ENCODE assay signal across 9 cellular contexts in genomic region chr1:47432071-47433036, GRCh38. TPM values are rescaled to one million over a fixed set of nuclear protein-coding genes. Genes with fewer than 3 reads are reported as not detected.
DNase-seq lines count a peak whose midpoint lies in the region; ATAC-seq and TF ChIP-seq lines count a peak whose summit lies in the region.
"Had no signal": no experiment of that assay in that cellular context is flagged by ENCODE, and none has a peak within 500 bp of the region (broad histone marks: within the 10 kb centered on the region; RNA-seq: fewer than 3 reads in every experiment).

No MANE protein-coding gene starts in this region.

- CTCF ChIA-PET in T-cell (lab: Charles Lee), result interaction anchor here in 1 of 2 donors (1.3 kb wide), 1 partner anchor 294 kb away, joined by 13 read pairs; no protein-coding TSS in a partner anchor
- CTCF ChIA-PET in PC-9 (lab: Charles Lee), result interaction anchor here (0.7 to 1.2 kb wide), 2 partner anchors 32 to 242 kb away, joined by 3 read pairs; partner anchors contain the start of gene PDZK1IP1

- peaks cover 25% of the 10 kb centered on the region; the same call in 1 of the 2 replicates for H3K4me1 ChIP-seq in HUES48 (ENCODE audit: control insufficient read depth, insufficient read depth, low read length)
- H3K4me1 ChIP-seq in rectal smooth muscle tissue (ENCODE audit: control insufficient read depth, insufficient read depth, low read length), result no peaks in the 10 kb centered on the region
- H3K4me1 ChIP-seq in PC-9 (replicated peaks; ENCODE audit: insufficient read depth), result 0 out of 2 replicates have a peak, but pooled peaks cover 6% of the 10 kb centered on the region

- intact Hi-C loops in PC-9 (cut with micrococcal nuclease; ENCODE audit: unreplicated experiment), result no loop called here

- peaks cover 100% of the 10 kb centered on the region for H3K27me3 ChIP-seq in HUES48 (ENCODE audit: control insufficient read depth, insufficient read depth, low read length)
- peaks cover 30% of the 10 kb centered on the region for H3K27me3 ChIP-seq in rectal smooth muscle tissue (ENCODE audit: control insufficient read depth, insufficient read depth, low read length)
- H3K27me3 ChIP-seq in PC-9 (ENCODE audit: insufficient read depth, low read depth), result no peaks in the 10 kb centered on the region

- peaks cover 37 to 41% (median 37%) of the 10 kb centered on the region in 3 donors for H3K4me1 Mint-ChIP-seq in T-cell

- H3K36me3 Mint-ChIP-seq in T-cell, result peaks cover 5% of the 10 kb centered on the region

- no peak overlapping the region for H2AFZ ChIP-seq in PC-9

- H3K4me2 ChIP-seq in PC-9, result no peak overlapping the region

- POLR2A ChIA-PET in T-cell (lab: Charles Lee), result no interaction called here
- POLR2A ChIA-PET in PC-9 (lab: Charles Lee; ENCODE audit: unreplicated experiment), result no interaction called here

- H3K27me3 Mint-ChIP-seq in T-cell, result peaks cover 26 to 30% of the 10 kb centered on the region in 2 donors

- no peak overlapping the region for H3K27ac Mint-ChIP-seq in T-cell

- no peaks in the 10 kb centered on the region for H3K9me2 ChIP-seq in PC-9 (ENCODE audit: insufficient read depth)

- H4K20me1 ChIP-seq in PC-9 (ENCODE audit: insufficient read depth), result no peaks in the 10 kb centered on the region

- H3K36me3 ChIP-seq in HUES48 (ENCODE audit: control insufficient read depth, insufficient read depth, low read length), result no peaks in the 10 kb centered on the region
- H3K36me3 ChIP-seq in rectal smooth muscle tissue (ENCODE audit: control insufficient read depth, insufficient read depth, low read length), result no peaks in the 10 kb centered on the region
- no peaks in the 10 kb centered on the region for H3K36me3 ChIP-seq in PC-9 (ENCODE audit: low read depth)

- peaks cover 8% of the 10 kb centered on the region for H3K79me2 ChIP-seq in PC-9 (ENCODE audit: low read depth)

- H3K9ac ChIP-seq in HUES48 (ENCODE audit: low read depth, low read length) (no peak overlapping the region), rectal smooth muscle tissue (ENCODE audit: low read length) (no peak overlapping the region)

- no peak overlapping the region for H3K27ac ChIP-seq in HUES48 (ENCODE audit: low read depth, low read length)
- H3K27ac ChIP-seq in rectal smooth muscle tissue (ENCODE audit: low read depth, low read length), result no peak overlapping the region
- no peak overlapping the region for H3K27ac ChIP-seq in PC-9

- peak overlapping the region; percentile 45 to 80 (median 47) for H3K4me3 Mint-ChIP-seq in T-cell

- peaks cover 3% of the 10 kb centered on the region; the same call in 1 of the 2 replicates for H3F3A ChIP-seq in PC-9 (ENCODE audit: insufficient read depth, low read depth)

- H3K9me3 ChIP-seq in HUES48 (ENCODE audit: control insufficient read depth, insufficient read depth, low read length) (no peaks in the 10 kb centered on the region), PC-9 (ENCODE audit: insufficient read depth, low read depth) (no peaks in the 10 kb centered on the region)

- H3K9me3 Mint-ChIP-seq in T-cell, result no peaks in the 10 kb centered on the region

- TF ChIP-seq CTCF in GM12875 (IDR thresholded peaks at IDR 0.05; ENCODE audit: borderline replicate concordance, insufficient read depth, low read depth, low read length), result peak; percentile 68
- peak; percentile 80 for TF ChIP-seq CTCF in astrocyte of the cerebellum (IDR thresholded peaks at IDR 0.05; ENCODE audit: low read depth, low read length, missing control alignments)
- no peak for TF ChIP-seq CTCF in PC-9 (conservative IDR thresholded peaks at IDR 0.05)

- in situ Hi-C loops in astrocyte of the cerebellum (cut with HindIII; ENCODE audit: low sequenced_read_pairs), result no loop called here

- no TSS peak for BruUV-seq in PC-9 (replicated peaks; lab: Mats Ljungman, UMichigan)

- H3K4me3 ChIP-seq in GM12875 (ENCODE audit: low read depth, low read length) (no peak overlapping the region), HUES48 (ENCODE audit: low read depth, low read length) (peak overlapping the region; percentile 58), astrocyte of the cerebellum (ENCODE audit: low read depth, low read length) (no peak overlapping the region), rectal smooth muscle tissue (ENCODE audit: low read length) (peak overlapping the region; percentile 31), PC-9 (no peak overlapping the region)

- ATAC-seq in T-cell (replicated peaks in 1 of 4), result peak; percentile 33 to 54 (median 45)

- DNase-seq in T-cell (peak in 33 of 34 experiments; percentile 16 to 63 (median 50)), astrocyte of the cerebellum (ENCODE audit: low read depth) (peak; percentile 37), hepatic stellate cell (ENCODE audit: low spot score) (peak; percentile 86), PC-9 (no peak)
- DNase-seq in NK-92 treated with Interleukin-12 subunit alpha and Interleukin-12 subunit beta, amount 100 ng/mL, for 24 hours (lab: John Stamatoyannopoulos, UW), result no peak

RNA-seq across cellular contexts. Expression of gene FOXD2, which starts 5.5 kb away (rescaled TPM):
- total RNA-seq in T-cell (under 1 TPM; 0.42 to 0.76 (median 0.56) TPM), PC-9 (2021) (0.35 and 0.48 TPM in 2 replicates)

RNA-seq across cellular contexts. Expression of gene FOXE3, which starts 16.3 kb away (rescaled TPM):
- total RNA-seq in T-cell (under 1 TPM in 1 of 5 donors, not detected in 4; 0.18 TPM), PC-9 (2021) (0.28 and 0.33 TPM in 2 replicates)
- total RNA-seq: frontal cortex had no signal

Comparison
In these comparisons a context has a peak if more than half of its experiments do, and no peak if none do; other contexts are left out.
1. H3K4me3 ChIP-seq: peak in HUES48 (single experiment) and rectal smooth muscle tissue (single experiment); none in GM12875 (single experiment), astrocyte of the cerebellum (single experiment) and PC-9 (single experiment).
2. DNase-seq: peak in T-cell (33 of 34), astrocyte of the cerebellum (single experiment) and hepatic stellate cell (single experiment); none in PC-9 (0 of 2) and NK-92 treated with Interleukin-12 subunit alpha and Interleukin-12 subunit beta, amount 100 ng/mL, for 24 hours (single experiment).